Comparison of ENCODE assay signal across 7 cellular contexts in the genomic region with DNA sequence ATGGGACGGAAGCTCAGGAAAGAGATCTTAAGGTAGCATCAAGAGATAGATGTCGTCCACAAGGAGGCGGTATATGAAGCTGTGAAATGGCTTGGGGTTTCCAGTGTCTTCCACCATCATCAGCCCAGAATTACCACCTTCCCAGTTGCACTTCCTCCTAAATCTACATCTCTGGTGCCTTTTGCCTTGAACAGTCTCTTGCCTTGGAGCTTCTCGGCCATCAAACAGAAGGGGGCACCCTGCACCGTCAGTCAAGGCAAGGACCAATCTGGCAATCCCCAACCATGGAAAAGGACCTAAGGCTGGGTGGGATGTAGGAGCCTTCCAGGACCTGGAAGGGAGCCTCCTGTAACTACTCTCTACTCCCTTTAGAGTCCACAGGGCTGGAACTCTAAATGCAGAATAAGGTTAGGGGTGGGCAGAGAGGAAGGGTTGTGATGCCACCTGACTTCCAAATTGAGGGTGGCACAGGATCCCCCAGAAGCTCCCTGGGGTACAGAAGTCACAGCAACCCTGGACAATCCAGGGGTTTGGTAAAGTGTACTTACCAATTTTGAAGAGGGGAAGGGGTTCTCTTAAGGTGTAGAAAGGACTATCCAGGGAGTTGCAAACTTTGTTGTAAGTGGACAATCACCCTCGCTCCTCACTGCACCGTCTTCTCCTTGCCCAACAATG. TPM values are rescaled to one million over a fixed set of nuclear protein-coding genes. Genes with fewer than 3 reads are reported as not detected.
DNase-seq lines count a peak whose midpoint lies in the region; ATAC-seq and TF ChIP-seq lines count a peak whose summit lies in the region.

No MANE protein-coding gene starts in this region.

- no peak overlapping the region for H3K4me3 ChIP-seq in fibroblast of mammary gland (ENCODE audit: control insufficient read depth, low read depth, low read length)

- peak; percentile 79 for DNase-seq in NCI-H748 (lab: John Stamatoyannopoulos, UW; ENCODE audit: unreplicated experiment)
- DNase-seq in fibroblast of mammary gland (ENCODE audit: low read depth) = peak; percentile 25
- DNase-seq in retina = peak; percentile 67
- no peak for DNase-seq in activated naive CD4-positive, alpha-beta T cell treated with anti-CD3 and anti-CD28 coated beads for 36 hours
- no peak for DNase-seq in stimulated activated naive CD8-positive, alpha-beta T cell treated with anti-CD3 and anti-CD28 coated beads, Interleukin-15, Interleukin-2, amounts not matched to agents 100 U/mL and 50 U/mL, for 24 hours
- no peak for DNase-seq in activated CD4-positive, alpha-beta T cell treated with anti-CD3 and anti-CD28 coated beads for 1 hour

- peaks cover 3% of the 10 kb centered on the region for H3K4me1 Mint-ChIP-seq in activated naive CD4-positive, alpha-beta T cell treated with anti-CD3 and anti-CD28 coated beads for 36 hours (ENCODE audit: low read depth)

- peak; percentile 18 for TF ChIP-seq CTCF in fibroblast of mammary gland (conservative IDR thresholded peaks at IDR 0.05; ENCODE audit: control insufficient read depth, insufficient read depth, low read depth, low read length)

- no peaks in the 10 kb centered on the region for H3K36me3 Mint-ChIP-seq in activated naive CD4-positive, alpha-beta T cell treated with anti-CD3 and anti-CD28 coated beads for 36 hours (ENCODE audit: low read depth)

- CTCF ChIA-PET in activated naive CD4-positive, alpha-beta T cell treated with anti-CD3 and anti-CD28 coated beads for 36 hours (lab: Charles Lee) = interaction anchor here (0.8 to 1.2 kb wide), 3 partner anchors 15 to 392 kb away, joined by 3 to 5 read pairs (median 5); no protein-coding TSS in a partner anchor

- H3K4me3 Mint-ChIP-seq in activated naive CD4-positive, alpha-beta T cell treated with anti-CD3 and anti-CD28 coated beads for 36 hours = no peak overlapping the region

- ATAC-seq in GM19468 (IDR thresholded peaks at IDR 0.05; ENCODE audit: extremely low read depth, unreplicated experiment) = peak; percentile 50
- ATAC-seq in stimulated activated naive CD8-positive, alpha-beta T cell treated with anti-CD3 and anti-CD28 coated beads, Interleukin-15, Interleukin-2, amounts not matched to agents 100 U/mL and 50 U/mL, for 24 hours = no peak

- H3K27ac Mint-ChIP-seq in activated naive CD4-positive, alpha-beta T cell treated with anti-CD3 and anti-CD28 coated beads for 36 hours = no peak overlapping the region

- H3K9me3 Mint-ChIP-seq in activated naive CD4-positive, alpha-beta T cell treated with anti-CD3 and anti-CD28 coated beads for 36 hours = no peaks in the 10 kb centered on the region

- peaks cover 46% of the 10 kb centered on the region for H3K27me3 Mint-ChIP-seq in activated naive CD4-positive, alpha-beta T cell treated with anti-CD3 and anti-CD28 coated beads for 36 hours (ENCODE audit: low read depth)

- intact Hi-C loops in activated naive CD4-positive, alpha-beta T cell treated with anti-CD3 and anti-CD28 coated beads for 36 hours (cut with micrococcal nuclease) = no loop called here

RNA-seq across cellular contexts. Expression of a gene that starts 1.0 kb away (rescaled TPM):
- total RNA-seq in activated naive CD4-positive, alpha-beta T cell treated with anti-CD3 and anti-CD28 coated beads for 36 hours = not detected

Comparison
In these comparisons a context has a peak if more than half of its experiments do, and no peak if none do; other contexts are left out.
1. DNase-seq: peak in NCI-H748 (single experiment), fibroblast of mammary gland (single experiment) and retina (single experiment); none in activated naive CD4-positive, alpha-beta T cell treated with anti-CD3 and anti-CD28 coated beads for 36 hours (single experiment), stimulated activated naive CD8-positive, alpha-beta T cell treated with anti-CD3 and anti-CD28 coated beads, Interleukin-15, Interleukin-2, amounts not matched to agents 100 U/mL and 50 U/mL, for 24 hours (single experiment) and activated CD4-positive, alpha-beta T cell treated with anti-CD3 and anti-CD28 coated beads for 1 hour (single experiment).